In the genomic region with DNA sequence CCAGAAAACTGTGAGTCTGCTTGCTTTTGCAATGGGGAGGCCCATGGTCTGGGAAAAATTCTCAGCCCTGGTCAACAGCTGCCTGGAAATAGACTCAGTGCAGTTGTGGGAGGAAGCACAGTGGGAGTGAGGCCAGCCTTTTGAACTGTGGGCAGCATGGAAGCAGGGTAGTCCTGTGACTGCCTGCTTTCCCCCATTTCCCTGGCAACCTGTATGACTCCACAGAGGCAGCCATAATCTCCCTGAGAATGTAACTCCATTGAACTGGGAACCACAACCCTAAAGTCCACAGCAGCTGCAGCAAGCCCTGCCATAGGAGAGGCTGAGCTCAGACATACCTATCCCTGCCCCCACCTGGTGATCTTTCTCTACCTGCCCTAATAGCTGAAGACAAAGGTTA, we compare ENCODE assay signal across 21 cellular contexts.
"Had no signal": no experiment of that assay in that cellular context is flagged by ENCODE, and none has a peak within 500 bp of the region (broad histone marks: within the 10 kb centered on the region; RNA-seq: fewer than 3 reads in every experiment).

No MANE protein-coding gene starts in this region.

- H3K4me3 Mint-ChIP-seq: activated naive CD8-positive, alpha-beta T cell treated with anti-CD3 and anti-CD28 coated beads for 36 hours; activated T-cell treated with anti-CD3 and anti-CD28 coated beads, Interleukin-2, amount 50 U/mL, for 72 hours; neural crest cell had no signal

- H3K4me3 ChIP-seq: colonic mucosa, pancreas, tibial artery, uterus had no signal

- ATAC-seq: activated T-cell treated with anti-CD3 and anti-CD28 coated beads, Interleukin-2, amount 50 U/mL, for 72 hours; left ventricle myocardium superior; pancreas; stimulated activated naive CD8-positive, alpha-beta T cell treated with anti-CD3 and anti-CD28 coated beads, Interleukin-15, Interleukin-2, amounts not matched to agents 100 U/mL and 50 U/mL, for 24 hours had no signal

- H3K27ac ChIP-seq: brain microvascular endothelial cell, colonic mucosa, pancreas, tibial artery, uterus, VCaP had no signal

- H3K27me3 Mint-ChIP-seq: activated naive CD8-positive, alpha-beta T cell treated with anti-CD3 and anti-CD28 coated beads for 36 hours had no signal

- H3K4me1 ChIP-seq: colonic mucosa, pancreas, tibial artery, uterus had no signal

- DNase-seq: activated CD4-positive, alpha-beta T cell treated with anti-CD3 and anti-CD28 coated beads for 1 hour; activated gamma-delta T cell treated with Interleukin-2 at 50 U/mL for 16 hours; activated naive CD8-positive, alpha-beta T cell treated with anti-CD3 and anti-CD28 coated beads for 36 hours; activated T-cell treated with anti-CD3 and anti-CD28 coated beads, Interleukin-2, amount 50 U/mL, for 72 hours; amygdala; brain microvascular endothelial cell; central memory CD4-positive, alpha-beta T cell; colonic mucosa; erythroblast; head of caudate nucleus; left ventricle myocardium superior; pancreas; stimulated activated naive CD8-positive, alpha-beta T cell treated with anti-CD3 and anti-CD28 coated beads, Interleukin-15, Interleukin-2, amounts not matched to agents 100 U/mL and 50 U/mL, for 24 hours; substantia nigra; T-helper 2 cell; tibial artery; uterus had no signal

- FAIRE-seq: endometrium, frontal cortex, pancreas had no signal

- H3K36me3 ChIP-seq: brain microvascular endothelial cell, colonic mucosa, pancreas, tibial artery, uterus had no signal

- H3K27ac Mint-ChIP-seq: activated naive CD8-positive, alpha-beta T cell treated with anti-CD3 and anti-CD28 coated beads for 36 hours; activated T-cell treated with anti-CD3 and anti-CD28 coated beads, Interleukin-2, amount 50 U/mL, for 72 hours had no signal

- H3K4me1 Mint-ChIP-seq: activated naive CD8-positive, alpha-beta T cell treated with anti-CD3 and anti-CD28 coated beads for 36 hours; neural crest cell had no signal

- H3K27me3 ChIP-seq: brain microvascular endothelial cell, colonic mucosa, pancreas, tibial artery, uterus had no signal

- H3K36me3 Mint-ChIP-seq: activated naive CD8-positive, alpha-beta T cell treated with anti-CD3 and anti-CD28 coated beads for 36 hours had no signal

- H3K9me3 ChIP-seq: colonic mucosa, pancreas, uterus had no signal
